24 cellular contexts compared by ENCODE assay signal in the genomic region with DNA sequence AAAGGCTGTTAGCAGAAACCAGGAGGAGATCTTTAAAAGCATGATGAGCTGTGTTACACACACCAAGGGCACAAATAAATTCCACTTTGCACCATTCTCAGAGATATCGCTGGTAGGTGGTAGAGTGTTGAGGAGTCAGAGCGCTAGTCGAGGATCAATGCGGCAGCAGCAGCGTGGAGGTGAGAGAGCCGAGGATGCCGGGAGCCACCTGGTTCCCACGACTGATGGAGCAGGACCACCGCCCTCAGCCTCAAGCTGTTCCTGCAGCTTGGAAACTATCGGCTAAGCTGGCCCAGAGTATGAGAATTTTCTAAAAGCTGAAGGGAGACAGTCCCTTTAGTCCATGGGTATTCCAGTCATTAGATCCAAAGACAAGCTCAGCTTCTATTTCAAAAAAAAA.
DNase-seq lines count a peak whose midpoint lies in the region; TF ChIP-seq lines count a peak whose summit lies in the region.
"Had no signal": no experiment of that assay in that cellular context is flagged by ENCODE, and none has a peak within 500 bp of the region (broad histone marks: within the 10 kb centered on the region; RNA-seq: fewer than 3 reads in every experiment).

No MANE protein-coding gene starts in this region.

- H3K27ac Mint-ChIP-seq in type B pancreatic cell: peak overlapping the region; percentile 16
- H3K27ac Mint-ChIP-seq: CD4-positive, CD25-positive, alpha-beta regulatory T cell had no signal

- H3K9me3 Mint-ChIP-seq in type B pancreatic cell: no peaks in the 10 kb centered on the region
- H3K9me3 Mint-ChIP-seq: CD4-positive, CD25-positive, alpha-beta regulatory T cell had no signal

- no peak overlapping the region for H3K4me3 Mint-ChIP-seq in type B pancreatic cell
- H3K4me3 Mint-ChIP-seq: CD4-positive, CD25-positive, alpha-beta regulatory T cell had no signal

- no peaks in the 10 kb centered on the region for H3K27me3 Mint-ChIP-seq in type B pancreatic cell

- H3K4me1 Mint-ChIP-seq in type B pancreatic cell (ENCODE audit: unreplicated experiment): peaks cover 18% of the 10 kb centered on the region
- H3K4me1 Mint-ChIP-seq: CD4-positive, CD25-positive, alpha-beta regulatory T cell had no signal

- no peak for TF ChIP-seq CTCF in dorsolateral prefrontal cortex (IDR thresholded peaks at IDR 0.05 in 54 of 56, conservative IDR thresholded peaks at IDR 0.05 in 2 of 56; ENCODE audit: low read depth in 1 of 56, partially characterized antibody in 56 of 56)
- TF ChIP-seq CTCF in type B pancreatic cell (conservative IDR thresholded peaks at IDR 0.05): no peak

- peak overlapping the region in 41 of 59 donors; percentile 3 to 75 (median 47) for H3K27ac ChIP-seq in dorsolateral prefrontal cortex
- H3K27ac ChIP-seq: 22Rv1, BLaER1, PC-9, SJSA1 had no signal

- H3K36me3 Mint-ChIP-seq in type B pancreatic cell: no peaks in the 10 kb centered on the region
- H3K36me3 Mint-ChIP-seq: CD4-positive, CD25-positive, alpha-beta regulatory T cell had no signal

- DNase-seq in NCI-H2227 (lab: John Stamatoyannopoulos, UW; ENCODE audit: unreplicated experiment) (peak; percentile 11), NCI-H2227 treated with DMSO at 0.1 percent for 48 hours (lab: John Stamatoyannopoulos, UW) (no peak), dorsolateral prefrontal cortex (peak in 1 of 10 donors; percentile 53), inferior parietal cortex (ENCODE audit: extremely low spot score) (peak; percentile 25), type B pancreatic cell (ENCODE audit: extremely low spot score, unreplicated experiment) (no peak), SW 1271 (lab: John Stamatoyannopoulos, UW) (no peak), HK-2 (ENCODE audit: unreplicated experiment) (no peak), D341Med (ENCODE audit: low spot score) (no peak)
- DNase-seq: CD4-positive, CD25-positive, alpha-beta regulatory T cell; GOT3; Kasumi-1; MV-4-11; NCI-H1105; NCI-H1436 treated with DMSO at 0.1 percent for 48 hours; NCI-H187 treated with DMSO at 0.1 percent for 48 hours; NCI-H2107; NCI-H446 treated with DMSO at 0.1 percent for 48 hours; PC-9; Right ventricle myocardium superior; RPMI8226 had no signal

- no peaks in the 10 kb centered on the region for H3K27me3 ChIP-seq in dorsolateral prefrontal cortex
- H3K27me3 ChIP-seq: BLaER1 had no signal

- intact Hi-C loops in dorsolateral prefrontal cortex (cut with DNase I): no loop called here

- H3K4me3 ChIP-seq in dorsolateral prefrontal cortex: peak overlapping the region in 16 of 59 donors; percentile 0 to 31 (median 13)
- H3K4me3 ChIP-seq: BLaER1, K562, PC-9, SJSA1 had no signal

Comparison
In these comparisons a context has a peak if more than half of its experiments do, and no peak if none do; other contexts are left out.
1. DNase-seq: peak in NCI-H2227 (single experiment) and inferior parietal cortex (single experiment); none in NCI-H2227 treated with DMSO at 0.1 percent for 48 hours (single experiment), type B pancreatic cell (single experiment), SW 1271 (0 of 2), HK-2 (single experiment) and D341Med (single experiment).